25 cellular contexts compared by ENCODE assay signal in genomic region chr4:94814237-94814636, GRCh38. TPM values are rescaled to one million over a fixed set of nuclear protein-coding genes. Genes with fewer than 3 reads are reported as not detected.
DNase-seq lines count a peak whose midpoint lies in the region; ATAC-seq, FAIRE-seq and TF ChIP-seq lines count a peak whose summit lies in the region.
"Had no signal": no experiment of that assay in that cellular context is flagged by ENCODE, and none has a peak within 500 bp of the region (broad histone marks: within the 10 kb centered on the region; RNA-seq: fewer than 3 reads in every experiment).

No MANE protein-coding gene starts in this region.

- SMC1A ChIA-PET in GM12878 (lab: Charles Lee; ENCODE audit: uncharacterized antibody, unreplicated experiment), result no interaction called here

- TF ChIP-seq POLR2A in GM12878 (IDR thresholded peaks at IDR 0.05; ENCODE audit: low read depth, low read length), result no peak

- H3K27ac ChIP-seq in GM12878 (ENCODE audit: control insufficient read depth, insufficient read depth) (no peak overlapping the region), small intestine (ENCODE audit: low read depth in 1 of 2, low read length in 1 of 2) (no peak overlapping the region)
- H3K27ac ChIP-seq: BLaER1 treated with 17β-estradiol and CSF1 and Interleukin-3, amounts not matched to agents 10 nM and 100 nM; body of pancreas; right lobe of liver had no signal

- FAIRE-seq in GM12878 (lab: Jason Lieb, UNC) (no peak), frontal cortex (lab: Jason Lieb, UNC) (no peak), small intestine (lab: Jason Lieb, UNC) (no peak)
- FAIRE-seq: RCC 7860 had no signal

- CTCF ChIA-PET in GM12878 (lab: Yijun Ruan, JAX), result no interaction called here

- no peak overlapping the region for H3K4me2 ChIP-seq in GM12878 (ENCODE audit: control insufficient read depth, insufficient read depth)
- H3K4me2 ChIP-seq: BLaER1 treated with 17β-estradiol and CSF1 and Interleukin-3, amounts not matched to agents 10 nM and 100 nM had no signal

- POLR2A ChIA-PET in GM12878 (lab: Charles Lee), result no interaction called here

- H3K36me3 ChIP-seq in GM12878 (ENCODE audit: control insufficient read depth in 2 of 2, insufficient read depth in 2 of 2, low read length in 1 of 2), result no peaks in the 10 kb centered on the region
- no peaks in the 10 kb centered on the region for H3K36me3 ChIP-seq in mucosa of descending colon (ENCODE audit: low read depth)
- H3K36me3 ChIP-seq in small intestine (ENCODE audit: control insufficient read depth in 2 of 2, insufficient read depth in 2 of 2, low read length in 2 of 2), result no peaks in the 10 kb centered on the region
- H3K36me3 ChIP-seq: BLaER1 treated with 17β-estradiol and CSF1 and Interleukin-3, amounts not matched to agents 10 nM and 100 nM; right lobe of liver had no signal

- no peaks in the 10 kb centered on the region for H4K20me1 ChIP-seq in GM12878 (ENCODE audit: control insufficient read depth, insufficient read depth)
- H4K20me1 ChIP-seq: BLaER1 treated with 17β-estradiol and CSF1 and Interleukin-3, amounts not matched to agents 10 nM and 100 nM had no signal

- H3K9ac ChIP-seq in GM12878 (ENCODE audit: control insufficient read depth, insufficient read depth, low read length), result no peak overlapping the region
- H3K9ac ChIP-seq: BLaER1 treated with 17β-estradiol and CSF1 and Interleukin-3, amounts not matched to agents 10 nM and 100 nM had no signal

- no peak for TF ChIP-seq RAD21 in GM12878 (IDR thresholded peaks at IDR 0.05; ENCODE audit: insufficient read depth, low read depth, low read length)

- no peak overlapping the region for H3K4me3 ChIP-seq in GM12878
- no peak overlapping the region for H3K4me3 ChIP-seq in mucosa of descending colon
- no peak overlapping the region for H3K4me3 ChIP-seq in small intestine (ENCODE audit: low read depth in 1 of 2, low read length in 2 of 2)
- H3K4me3 ChIP-seq: BLaER1 treated with 17β-estradiol and CSF1 and Interleukin-3, amounts not matched to agents 10 nM and 100 nM; body of pancreas; right lobe of liver had no signal

- RAD21 ChIA-PET in GM12878 (lab: Charles Lee; ENCODE audit: unreplicated experiment), result no interaction called here

- no peaks in the 10 kb centered on the region; a peak in 1 of 4 replicates for H3K27me3 ChIP-seq in GM12878 (replicated peaks in 1 of 2; ENCODE audit: control insufficient read depth in 2 of 2, insufficient read depth in 2 of 2, low read length in 1 of 2)
- H3K27me3 ChIP-seq in small intestine (ENCODE audit: control insufficient read depth in 2 of 2, insufficient read depth in 2 of 2, low read length in 2 of 2), result no peaks in the 10 kb centered on the region
- H3K27me3 ChIP-seq: BLaER1 treated with 17β-estradiol and CSF1 and Interleukin-3, amounts not matched to agents 10 nM and 100 nM; body of pancreas; right lobe of liver had no signal

- H3K4me1 ChIP-seq in GM12878 (ENCODE audit: control insufficient read depth, insufficient read depth, low read length) (no peaks in the 10 kb centered on the region), mucosa of descending colon (ENCODE audit: low read depth) (no peaks in the 10 kb centered on the region), small intestine (ENCODE audit: control insufficient read depth in 2 of 2, insufficient read depth in 1 of 2, low read depth in 1 of 2, low read length in 1 of 2) (no peaks in the 10 kb centered on the region)
- H3K4me1 ChIP-seq: body of pancreas, right lobe of liver had no signal

- TF ChIP-seq CTCF in GM12878 (IDR thresholded peaks at IDR 0.05 in 2 of 3, conservative IDR thresholded peaks at IDR 0.05 in 1 of 3; ENCODE audit: control insufficient read depth in 2 of 3, extremely low read depth in 1 of 3, insufficient read depth in 1 of 3, low read depth in 3 of 3, low read length in 3 of 3) (no peak), mucosa of descending colon (IDR thresholded peaks at IDR 0.05) (no peak)

- no TSS peak for BruUV-seq in GM12878 (replicated peaks; lab: Mats Ljungman, UMichigan)

- intact Hi-C loops in GM12878 (cut with micrococcal nuclease; ENCODE audit: unreplicated experiment) (no loop called here), mucosa of descending colon (cut with DNase I, micrococcal nuclease) (no loop called here)

- TF ChIP-seq EP300 in GM12878 (IDR thresholded peaks at IDR 0.05; ENCODE audit: borderline replicate concordance in 1 of 2, control insufficient read depth in 1 of 2, low read depth in 2 of 2, low read length in 2 of 2), result no peak

- DNase-seq in GM12878 (ENCODE audit: low read depth, low spot score) (no peak), frontal cortex (ENCODE audit: low spot score in 2 of 2) (no peak), NCI-H2196 treated with DMSO at 0.1 percent for 48 hours (lab: John Stamatoyannopoulos, UW; ENCODE audit: unreplicated experiment) (no peak), mucosa of descending colon (no peak), small intestine (no peak)
- DNase-seq: ACHN; activated effector memory CD4-positive, alpha-beta T cell treated with anti-CD3 and anti-CD28 coated beads, Interleukin-2, amount 50 U/mL, for 16 hours; body of pancreas; Calu3; foreskin fibroblast; GOT3; KBM-7; left cardiac atrium; NCI-H2171 treated with DMSO at 0.1 percent for 48 hours; NCI-H526; posterior cingulate gyrus; right lobe of liver; stimulated activated CD4-positive, alpha-beta T cell treated with anti-CD3 and anti-CD28 coated beads, Interleukin-4, amount 100 ng/mL, for 4 hours; stimulated activated naive CD4-positive, alpha-beta T cell treated with Interleukin-2 at 50 U/mL for 16 hours; T-helper 17 cell had no signal

- H3K79me2 ChIP-seq in GM12878 (ENCODE audit: control insufficient read depth, insufficient read depth, low read length), result no peaks in the 10 kb centered on the region

- H3K9me3 ChIP-seq in GM12878 (replicated peaks; ENCODE audit: control insufficient read depth, insufficient read depth, low read length) (no peaks in the 10 kb centered on the region), mucosa of descending colon (no peaks in the 10 kb centered on the region), small intestine (ENCODE audit: control insufficient read depth, low read depth) (no peaks in the 10 kb centered on the region)
- H3K9me3 ChIP-seq: BLaER1 treated with 17β-estradiol and CSF1 and Interleukin-3, amounts not matched to agents 10 nM and 100 nM; body of pancreas had no signal

- in situ Hi-C loops in GM12878 (cut with MboI), result no loop called here

- peak; percentile 63 for ATAC-seq in GM18508 (IDR thresholded peaks at IDR 0.05; ENCODE audit: insufficient read depth, unreplicated experiment)
- peak; percentile 72 for ATAC-seq in GM21529 (IDR thresholded peaks at IDR 0.05; ENCODE audit: unreplicated experiment)
- ATAC-seq in HG03175 (IDR thresholded peaks at IDR 0.05; ENCODE audit: unreplicated experiment), result peak; percentile 73
- peak; percentile 38; the same call in 2 of the 3 replicates for ATAC-seq in GM12878
- ATAC-seq in mucosa of descending colon, result no peak
- ATAC-seq: body of pancreas, left cardiac atrium, right lobe of liver, T-helper 17 cell had no signal

- H2AFZ ChIP-seq in GM12878 (ENCODE audit: control insufficient read depth, low read depth, low read length), result no peak overlapping the region

TF ChIP-seq in GM12878, 131 proteins besides CTCF, POLR2A, EP300 and RAD21:
- TF ChIP-seq LARP7 (IDR thresholded peaks at IDR 0.05), result no peak

RNA-seq across cellular contexts. Expression of gene BMPR1B, which starts 56.5 kb away (rescaled TPM):
- not detected in 2 replicates for total RNA-seq in GM12878 (2013; cell fraction: nucleolus; rRNA removed)
- not detected in 2 replicates for total RNA-seq in GM12878 (2014; rRNA removed)
- not detected in 2 replicates for total RNA-seq in GM12878 (2014; rRNA removed; fragmentation: Illumina TruSeq; extraction: Trizol)
- total RNA-seq in GM12878 (2021), result not detected in 2 replicates
- not detected for polyA plus RNA-seq in GM12878 (2011; ENCODE audit: low read depth)
- polyA plus RNA-seq in GM12878 (2011; rRNA removed), result not detected in 2 replicates
- polyA plus RNA-seq in GM12878 (2011; cell fraction: cytosol; rRNA removed), result not detected in 2 replicates
- 0.06 TPM in 1 of 2 replicates, not detected in the other for polyA plus RNA-seq in GM12878 (2011; cell fraction: nucleus; rRNA removed)
- not detected in 2 replicates for polyA plus RNA-seq in GM12878 (2012)
- polyA plus RNA-seq in GM12878 (2014; fragmentation: Illumina TruSeq; extraction: Trizol), result not detected in 2 replicates
- not detected for polyA plus RNA-seq in GM12878 (2014; fragmentation: Nextera tagmentation; extraction: Ambion mirVana)
- not detected in 2 replicates for polyA plus RNA-seq in GM12878 (2014; rRNA removed)
- not detected for polyA plus RNA-seq in GM12878 (2016; fragmentation: Nextera tagmentation; extraction: Ambion mirVana)
- polyA minus RNA-seq in GM12878 (2011; rRNA and poly(A)+ RNA removed), result not detected in 2 replicates
- polyA minus RNA-seq in GM12878 (2011; cell fraction: cytosol; rRNA and poly(A)+ RNA removed), result not detected in 2 replicates
- not detected in 2 replicates for polyA minus RNA-seq in GM12878 (2011; cell fraction: nucleus; rRNA and poly(A)+ RNA removed)
- 8.2 TPM for total RNA-seq in frontal cortex
- total RNA-seq in mucosa of descending colon, result 1 to 10 TPM in 1 of 3 donors, under 1 TPM in 2; 0.36 to 3.3 (median 0.81) TPM
- polyA plus RNA-seq in small intestine, result under 1 TPM in 1 of 3 donors, not detected in 2; 0.07 TPM
- total RNA-seq: T-helper 17 cell had no signal
